Comparison of ENCODE assay signal across 1 cellular context in genomic region chr3:170908235-170909116, GRCh38.
A peak's percentile ranks its signal among the peaks of the same experiment; 100 is the strongest.
TF ChIP-seq lines count a peak whose summit lies in the region.

Gene EIF5A2 (minus strand): TSS chr3:170908637. CDS start chr3:170907806, 831 bp downstream.

TF ChIP-seq in HEK293, 187 proteins besides CTCF, POLR2A, EP300 and RAD21 (continued from another document and continues in another):
- TF ChIP-seq ZNF692 (tag by site-specific recombination; IDR thresholded peaks at IDR 0.05) (peak; percentile 90), ZNF214 (tag by site-specific recombination; IDR thresholded peaks at IDR 0.05; ENCODE audit: borderline replicate concordance) (no peak), ZNF223 (tag by site-specific recombination; IDR thresholded peaks at IDR 0.05) (0 out of 2 replicates have a peak, but pooled peaks have one; percentile 61), REST (tag by site-specific recombination; IDR thresholded peaks at IDR 0.05) (no peak), ZNF311 (tag by site-specific recombination; IDR thresholded peaks at IDR 0.05; ENCODE audit: borderline replicate concordance) (no peak), BCL11B (tag by site-specific recombination; IDR thresholded peaks at IDR 0.05; ENCODE audit: low read depth) (no peak), BCL6B (tag by site-specific recombination; IDR thresholded peaks at IDR 0.05) (no peak), SP2 (tag by site-specific recombination; IDR thresholded peaks at IDR 0.05) (peak; percentile 90), INSM2 (tag by site-specific recombination; IDR thresholded peaks at IDR 0.05) (no peak; the same call in 1 of the 2 replicates), ZNF501 (tag by site-specific recombination; IDR thresholded peaks at IDR 0.05) (peak; percentile 58; the same call in 1 of the 2 replicates), ZNF610 (tag by site-specific recombination; IDR thresholded peaks at IDR 0.05; ENCODE audit: borderline replicate concordance) (peak; percentile 85), IKZF3 (tag by site-specific recombination; IDR thresholded peaks at IDR 0.05) (peak; percentile 60), ZBTB8A (tag by site-specific recombination; IDR thresholded peaks at IDR 0.05) (peak; percentile 54; the same call in 1 of the 2 replicates), GLIS2 (tag by site-specific recombination; IDR thresholded peaks at IDR 0.05) (peak; percentile 72), ZNF585B (tag by site-specific recombination; IDR thresholded peaks at IDR 0.05) (no peak), KLF17 (tag by site-specific recombination; IDR thresholded peaks at IDR 0.05) (peak; percentile 56; the same call in 1 of the 2 replicates), WT1 (tag by site-specific recombination; IDR thresholded peaks at IDR 0.05) (no peak), ZNF600 (tag by site-specific recombination; IDR thresholded peaks at IDR 0.05) (peak; percentile 86), HIC1 (tag by site-specific recombination; IDR thresholded peaks at IDR 0.05) (peak; percentile 88), ZNF174 (tag by site-specific recombination; IDR thresholded peaks at IDR 0.05) (no peak), ZNF423 (tag by site-specific recombination; IDR thresholded peaks at IDR 0.05) (no peak), EGR2 (tag by site-specific recombination; IDR thresholded peaks at IDR 0.05; ENCODE audit: low read depth) (0 out of 2 replicates have a peak, but pooled peaks have one; percentile 9), ZNF629 (tag by site-specific recombination; IDR thresholded peaks at IDR 0.05) (peak; percentile 44; the same call in 1 of the 2 replicates), ZNF580 (tag by site-specific recombination; IDR thresholded peaks at IDR 0.05) (peak; percentile 84), ZBTB44 (tag by site-specific recombination; IDR thresholded peaks at IDR 0.05) (peak; percentile 27; the same call in 1 of the 2 replicates), ZBTB21 (tag by site-specific recombination; IDR thresholded peaks at IDR 0.05) (no peak), ZNF596 (tag by site-specific recombination; IDR thresholded peaks at IDR 0.05) (no peak), ZNF341 (tag by site-specific recombination; IDR thresholded peaks at IDR 0.05; ENCODE audit: low read depth) (peak; percentile 43), ZNF514 (tag by site-specific recombination; IDR thresholded peaks at IDR 0.05) (no peak), ZNF2 (tag by site-specific recombination; IDR thresholded peaks at IDR 0.05) (peak; percentile 14; the same call in 1 of the 2 replicates), GFI1B (tag by site-specific recombination; IDR thresholded peaks at IDR 0.05) (no peak), TRIM28 (IDR thresholded peaks at IDR 0.05; ENCODE audit: borderline replicate concordance, low read length) (0 out of 2 replicates have a peak, but pooled peaks have one; percentile 11), ZNF701 (tag by site-specific recombination; IDR thresholded peaks at IDR 0.05) (no peak), ZNF48 (tag by site-specific recombination; IDR thresholded peaks at IDR 0.05) (no peak), ZFHX2 (tag by site-specific recombination; conservative IDR thresholded peaks at IDR 0.05) (peak; percentile 48), GLIS1 (tag by site-specific recombination; IDR thresholded peaks at IDR 0.05) (no peak), ZNF768 (tag by site-specific recombination; IDR thresholded peaks at IDR 0.05) (no peak), ZNF658 (tag by site-specific recombination; IDR thresholded peaks at IDR 0.05) (no peak), ELK4 (IDR thresholded peaks at IDR 0.05; ENCODE audit: borderline replicate concordance, low read depth, low read length) (peak; percentile 56; the same call in 1 of the 2 replicates), ZBTB11 (tag by site-specific recombination; conservative IDR thresholded peaks at IDR 0.05; ENCODE audit: low read depth) (peak; percentile 40)
